In the genomic region with DNA sequence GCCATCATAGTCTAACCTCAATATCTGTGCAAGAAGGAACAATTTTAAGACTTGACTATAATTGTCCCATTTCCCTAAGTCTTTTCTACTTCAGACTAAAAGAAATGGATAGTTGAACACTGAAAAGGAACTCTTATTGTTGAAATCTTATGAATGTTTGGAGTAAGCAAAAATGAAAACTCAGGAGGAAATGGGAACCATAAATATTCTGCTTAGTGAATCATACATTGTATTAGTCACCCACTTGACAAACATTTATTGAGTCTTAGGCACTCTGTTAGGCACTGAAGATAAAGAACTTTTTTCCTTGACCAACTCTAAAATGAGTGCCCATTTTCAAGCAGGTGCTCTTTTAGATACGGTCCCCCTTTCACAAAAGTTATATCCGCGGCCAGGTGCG, we compare ENCODE assay signal across 15 cellular contexts. TPM values are rescaled to one million over a fixed set of nuclear protein-coding genes. Genes with fewer than 3 reads are reported as not detected.
DNase-seq lines count a peak whose midpoint lies in the region; ATAC-seq and TF ChIP-seq lines count a peak whose summit lies in the region.
"Had no signal": no experiment of that assay in that cellular context is flagged by ENCODE, and none has a peak within 500 bp of the region (broad histone marks: within the 10 kb centered on the region; RNA-seq: fewer than 3 reads in every experiment).

No MANE protein-coding gene starts in this region.

- no peaks in the 10 kb centered on the region for H3K4me1 ChIP-seq in lung (ENCODE audit: control insufficient read depth in 2 of 2, insufficient read depth in 2 of 2, low read length in 2 of 2)
- H3K4me1 ChIP-seq: right atrium auricular region had no signal

- no peak overlapping the region for H3K4me3 ChIP-seq in lung
- H3K4me3 ChIP-seq: right atrium auricular region had no signal

- H3K27me3 Mint-ChIP-seq in CD14-positive monocyte (ENCODE audit: low read depth in 3 of 3), result peaks cover 0 to 1% (median 0%) of the 10 kb centered on the region in 3 donors
- H3K27me3 Mint-ChIP-seq in dendritic cell treated with granulocyte-macrophage colony-stimulating factor and Interleukin-4, amounts not matched to agents 40 ng/mL and 50 ng/mL, for 4 days, result no peaks in the 10 kb centered on the region

- peaks cover 0 to 8% of the 10 kb centered on the region in 2 donors for H3K36me3 Mint-ChIP-seq in CD14-positive monocyte
- H3K36me3 Mint-ChIP-seq in dendritic cell treated with granulocyte-macrophage colony-stimulating factor and Interleukin-4, amounts not matched to agents 40 ng/mL and 50 ng/mL, for 4 days (ENCODE audit: low read depth), result peaks cover 29% of the 10 kb centered on the region
- H3K36me3 Mint-ChIP-seq: activated CD4-positive, alpha-beta memory T cell treated with anti-CD3 and anti-CD28 coated beads for 36 hours; CD8-positive, alpha-beta T cell had no signal

- H3K36me3 ChIP-seq in lung (ENCODE audit: control insufficient read depth in 2 of 2, insufficient read depth in 2 of 2, low read length in 2 of 2), result no peaks in the 10 kb centered on the region
- H3K36me3 ChIP-seq: right atrium auricular region had no signal

- ATAC-seq in lung (ENCODE audit: insufficient read depth, low FRiP score), result peak; percentile 69
- ATAC-seq: CD8-positive, alpha-beta T cell had no signal

- H3K4me1 Mint-ChIP-seq in CD14-positive monocyte, result peaks cover 58% of the 10 kb centered on the region
- H3K4me1 Mint-ChIP-seq in dendritic cell treated with granulocyte-macrophage colony-stimulating factor and Interleukin-4, amounts not matched to agents 40 ng/mL and 50 ng/mL, for 4 days (ENCODE audit: low read depth), result peaks cover 63% of the 10 kb centered on the region

- intact Hi-C loops in CD14-positive monocyte (cut with micrococcal nuclease), result no loop called here
- intact Hi-C loops in dendritic cell treated with granulocyte-macrophage colony-stimulating factor and Interleukin-4, amounts not matched to agents 40 ng/mL and 50 ng/mL, for 4 days (cut with micrococcal nuclease), result no loop called here

- H3K27ac Mint-ChIP-seq in CD14-positive monocyte, result peak overlapping the region; percentile 81 to 97 (median 92)
- peak overlapping the region; percentile 94 for H3K27ac Mint-ChIP-seq in dendritic cell treated with granulocyte-macrophage colony-stimulating factor and Interleukin-4, amounts not matched to agents 40 ng/mL and 50 ng/mL, for 4 days
- H3K27ac Mint-ChIP-seq: activated CD4-positive, alpha-beta memory T cell treated with anti-CD3 and anti-CD28 coated beads for 36 hours; CD8-positive, alpha-beta T cell had no signal

- no peaks in the 10 kb centered on the region for H3K27me3 ChIP-seq in lung (ENCODE audit: control insufficient read depth, insufficient read depth)
- H3K27me3 ChIP-seq: right atrium auricular region had no signal

- H3K4me3 Mint-ChIP-seq in CD14-positive monocyte, result peak overlapping the region in 1 of 2 donors; percentile 26
- no peak overlapping the region for H3K4me3 Mint-ChIP-seq in dendritic cell treated with granulocyte-macrophage colony-stimulating factor and Interleukin-4, amounts not matched to agents 40 ng/mL and 50 ng/mL, for 4 days
- H3K4me3 Mint-ChIP-seq: activated CD4-positive, alpha-beta memory T cell treated with anti-CD3 and anti-CD28 coated beads for 36 hours; CD8-positive, alpha-beta T cell had no signal

- H3K27ac ChIP-seq in lung (ENCODE audit: low read depth in 1 of 2, low read length in 1 of 2), result no peak overlapping the region

- WGBS in lung, 2 donors, result 91 to 97% methylated on average over 4 of the region's 4 CpGs

- DNase-seq in CD14-positive monocyte (ENCODE audit: low spot score), result no peak
- peak; percentile 74 for DNase-seq in LoVo (ENCODE audit: low spot score)
- no peak for DNase-seq in lung (ENCODE audit: low spot score)
- DNase-seq in globus pallidus (ENCODE audit: low spot score), result no peak
- DNase-seq in SW480 (ENCODE audit: low spot score), result no peak
- DNase-seq in GM19238 (ENCODE audit: insufficient read length, low spot score), result no peak
- no peak for DNase-seq in NCI-H82 treated with DMSO at 0.1 percent for 48 hours (lab: John Stamatoyannopoulos, UW; ENCODE audit: unreplicated experiment)
- DNase-seq: activated CD4-positive, alpha-beta memory T cell treated with anti-CD3 and anti-CD28 coated beads for 36 hours; activated naive CD4-positive, alpha-beta T cell; CD8-positive, alpha-beta T cell; cerebellar nuclear complex; OCI-M1; T-helper 9 cell had no signal

- peaks cover 0 to 3% (median 0%) of the 10 kb centered on the region in 7 donors for H3K9me3 Mint-ChIP-seq in CD14-positive monocyte
- no peaks in the 10 kb centered on the region for H3K9me3 Mint-ChIP-seq in dendritic cell treated with granulocyte-macrophage colony-stimulating factor and Interleukin-4, amounts not matched to agents 40 ng/mL and 50 ng/mL, for 4 days
- H3K9me3 Mint-ChIP-seq: activated CD4-positive, alpha-beta memory T cell treated with anti-CD3 and anti-CD28 coated beads for 36 hours; CD8-positive, alpha-beta T cell had no signal

- TF ChIP-seq CTCF in CD14-positive monocyte (IDR thresholded peaks at IDR 0.05) (no peak), lung (IDR thresholded peaks at IDR 0.05; ENCODE audit: control extremely low read depth, extremely low read depth) (no peak)

- no peaks in the 10 kb centered on the region for H3K9me3 ChIP-seq in lung (ENCODE audit: control insufficient read depth in 2 of 2, insufficient read depth in 1 of 2, low read length in 1 of 2)
- H3K9me3 ChIP-seq: right atrium auricular region had no signal

RNA-seq across cellular contexts. Expression of a gene that starts 8.7 kb away (rescaled TPM):
- polyA plus RNA-seq in CD14-positive monocyte (1 to 10 TPM; 6.3 to 7.0 TPM), lung (1 to 10 TPM; 2.4 to 5.2 TPM)
- 10 to 100 TPM; 21.3 to 24.1 TPM for total RNA-seq in lung
- total RNA-seq: activated CD4-positive, alpha-beta memory T cell treated with anti-CD3 and anti-CD28 coated beads for 36 hours; CD8-positive, alpha-beta T cell had no signal

RNA-seq across cellular contexts. Expression of a gene that starts 50.6 kb away (rescaled TPM):
- polyA plus RNA-seq in CD14-positive monocyte, result 1 to 10 TPM; 5.7 to 6.6 TPM
- 10 to 100 TPM; 17.8 to 43.2 TPM for total RNA-seq in lung
- polyA plus RNA-seq in lung, result 10 to 100 TPM; 10.2 to 26.0 TPM
